In genomic region chr22:25623851-25624250, GRCh38 we compare ENCODE assay signal across 23 cellular contexts. TPM values are rescaled to one million over a fixed set of nuclear protein-coding genes. Genes with fewer than 3 reads are reported as not detected.
DNase-seq lines count a peak whose midpoint lies in the region; ATAC-seq and TF ChIP-seq lines count a peak whose summit lies in the region.
"Had no signal": no experiment of that assay in that cellular context is flagged by ENCODE, and none has a peak within 500 bp of the region (broad histone marks: within the 10 kb centered on the region; RNA-seq: fewer than 3 reads in every experiment).

No MANE protein-coding gene starts in this region.

- H3K9me3 Mint-ChIP-seq in activated CD4-positive, alpha-beta T cell treated with anti-CD3 and anti-CD28 coated beads, Interleukin-2, amount 10 ng/mL, durations not matched to agents 24 days and 14 days: no peaks in the 10 kb centered on the region
- H3K9me3 Mint-ChIP-seq in activated T-helper 17 cell treated with anti-CD3 and anti-CD28 coated beads, Interleukin-2, amount 50 U/mL, for 72 hours: no peaks in the 10 kb centered on the region
- H3K9me3 Mint-ChIP-seq in neural crest cell: no peaks in the 10 kb centered on the region
- H3K9me3 Mint-ChIP-seq: CD14-positive monocyte; CD8-positive, alpha-beta memory T cell had no signal

- peaks cover 43% of the 10 kb centered on the region for H3K4me1 Mint-ChIP-seq in activated CD4-positive, alpha-beta T cell treated with anti-CD3 and anti-CD28 coated beads, Interleukin-2, amount 10 ng/mL, durations not matched to agents 24 days and 14 days
- peaks cover 6% of the 10 kb centered on the region for H3K4me1 Mint-ChIP-seq in activated T-helper 17 cell treated with anti-CD3 and anti-CD28 coated beads, Interleukin-2, amount 50 U/mL, for 72 hours
- peaks cover 28% of the 10 kb centered on the region for H3K4me1 Mint-ChIP-seq in neural crest cell

- H3K4me3 ChIP-seq in KMS-11 (IDR thresholded peaks at IDR 0.05; ENCODE audit: insufficient read depth, low read depth, low read length) (no peak overlapping the region), uterus (no peak overlapping the region)

- H3K9ac ChIP-seq in KMS-11: no peak overlapping the region; the same call in 1 of the 2 replicates

- H4K20me1 ChIP-seq in KMS-11 (ENCODE audit: insufficient read depth): no peaks in the 10 kb centered on the region

- H3K27me3 ChIP-seq in KMS-11 (ENCODE audit: insufficient read depth, low read depth) (no peaks in the 10 kb centered on the region), uterus (no peaks in the 10 kb centered on the region)
- H3K27me3 ChIP-seq: BE2C had no signal

- peak overlapping the region; percentile 80 for H3K27ac Mint-ChIP-seq in activated CD4-positive, alpha-beta T cell treated with anti-CD3 and anti-CD28 coated beads, Interleukin-2, amount 10 ng/mL, durations not matched to agents 24 days and 14 days
- H3K27ac Mint-ChIP-seq in activated T-helper 17 cell treated with anti-CD3 and anti-CD28 coated beads, Interleukin-2, amount 50 U/mL, for 72 hours: peak overlapping the region; percentile 6
- peak overlapping the region; percentile 28 for H3K27ac Mint-ChIP-seq in neural crest cell (ENCODE audit: unreplicated experiment)
- H3K27ac Mint-ChIP-seq: CD8-positive, alpha-beta memory T cell had no signal

- H3K4me1 ChIP-seq in KMS-11 (ENCODE audit: low read depth, poor library complexity, severe bottlenecking) (peaks cover 33% of the 10 kb centered on the region), uterus (no peaks in the 10 kb centered on the region)

- no peak for TF ChIP-seq POLR2A in uterus (IDR thresholded peaks at IDR 0.05)

- TF ChIP-seq CTCF in KMS-11 (conservative IDR thresholded peaks at IDR 0.05; ENCODE audit: low read depth, low read length): no peak
- no peak for TF ChIP-seq CTCF in neural crest cell (conservative IDR thresholded peaks at IDR 0.05)
- no peak for TF ChIP-seq CTCF in uterus (IDR thresholded peaks at IDR 0.05)

- no peaks in the 10 kb centered on the region for H3K79me2 ChIP-seq in KMS-11 (ENCODE audit: insufficient read depth, low read depth)

- intact Hi-C loops in activated CD4-positive, alpha-beta T cell treated with anti-CD3 and anti-CD28 coated beads, Interleukin-2, amount 10 ng/mL, durations not matched to agents 24 days and 14 days (cut with micrococcal nuclease): loop anchor here (1.0 to 2.0 kb wide), 3 partner anchors 51 to 135 kb away; no protein-coding TSS in a partner anchor
- intact Hi-C loops in uterus (cut with DNase I; ENCODE audit: low total_unique reads): no loop called here

- DNase-seq in activated CD4-positive, alpha-beta T cell treated with anti-CD3 and anti-CD28 coated beads, Interleukin-2, amount 10 ng/mL, durations not matched to agents 24 days and 14 days: no peak
- no peak for DNase-seq in activated CD4-positive, alpha-beta T cell treated with anti-CD3 and anti-CD28 coated beads for 1 hour
- DNase-seq in neural crest cell (ENCODE audit: low read depth, low spot score): no peak
- DNase-seq in uterus: no peak
- no peak for DNase-seq in NCI-H1105 (lab: John Stamatoyannopoulos, UW)
- DNase-seq: 8988T; ACHN; BE2C; CD8-positive, alpha-beta memory T cell; DMS 273 treated with DMSO at 0.1 percent for 48 hours; DMS79 treated with DMSO at 0.1 percent for 48 hours; GF-D8; Kasumi-1; NCI-H1105 treated with DMSO at 0.1 percent for 48 hours; NCI-H2029 treated with DMSO at 0.1 percent for 48 hours; NCI-H446 treated with DMSO at 0.1 percent for 48 hours; NCI-H82; Right ventricle myocardium superior; RPMI8226 had no signal

- H2AFZ ChIP-seq in KMS-11 (ENCODE audit: low read depth): no peak overlapping the region

- no peak overlapping the region for H3K4me3 Mint-ChIP-seq in activated CD4-positive, alpha-beta T cell treated with anti-CD3 and anti-CD28 coated beads, Interleukin-2, amount 10 ng/mL, durations not matched to agents 24 days and 14 days
- peak overlapping the region; percentile 11 for H3K4me3 Mint-ChIP-seq in activated T-helper 17 cell treated with anti-CD3 and anti-CD28 coated beads, Interleukin-2, amount 50 U/mL, for 72 hours
- no peak overlapping the region for H3K4me3 Mint-ChIP-seq in neural crest cell
- H3K4me3 Mint-ChIP-seq: CD14-positive monocyte; CD8-positive, alpha-beta memory T cell had no signal

- peak overlapping the region; percentile 93 for H3K4me2 ChIP-seq in KMS-11

- peaks cover 22% of the 10 kb centered on the region for H3K36me3 Mint-ChIP-seq in activated CD4-positive, alpha-beta T cell treated with anti-CD3 and anti-CD28 coated beads, Interleukin-2, amount 10 ng/mL, durations not matched to agents 24 days and 14 days (ENCODE audit: low read depth)
- H3K36me3 Mint-ChIP-seq in activated T-helper 17 cell treated with anti-CD3 and anti-CD28 coated beads, Interleukin-2, amount 50 U/mL, for 72 hours (ENCODE audit: low read depth): no peaks in the 10 kb centered on the region
- peaks cover 4% of the 10 kb centered on the region for H3K36me3 Mint-ChIP-seq in neural crest cell (ENCODE audit: low read depth)

- H3K27ac ChIP-seq in KMS-11: peak overlapping the region; percentile 62; the same call in 1 of the 2 replicates
- no peak overlapping the region for H3K27ac ChIP-seq in uterus

- no peak for ATAC-seq in activated T-helper 17 cell treated with anti-CD3 and anti-CD28 coated beads, Interleukin-2, amount 50 U/mL, for 72 hours (replicated peaks)
- ATAC-seq in GM21825 (IDR thresholded peaks at IDR 0.05; ENCODE audit: unreplicated experiment): no peak

- no peaks in the 10 kb centered on the region for H3K9me3 ChIP-seq in uterus
- H3K9me3 ChIP-seq: BE2C had no signal

- H3K27me3 Mint-ChIP-seq in activated CD4-positive, alpha-beta T cell treated with anti-CD3 and anti-CD28 coated beads, Interleukin-2, amount 10 ng/mL, durations not matched to agents 24 days and 14 days: no peaks in the 10 kb centered on the region
- peaks cover 24% of the 10 kb centered on the region for H3K27me3 Mint-ChIP-seq in activated T-helper 17 cell treated with anti-CD3 and anti-CD28 coated beads, Interleukin-2, amount 50 U/mL, for 72 hours
- H3K27me3 Mint-ChIP-seq in neural crest cell (ENCODE audit: low read depth): no peaks in the 10 kb centered on the region

- H3K36me3 ChIP-seq in KMS-11 (ENCODE audit: insufficient read depth) (no peaks in the 10 kb centered on the region), uterus (no peaks in the 10 kb centered on the region)

RNA-seq across cellular contexts. Expression of gene GRK3, which starts 59.4 kb away (rescaled TPM):
- 30.1 and 31.4 TPM in 2 replicates for total RNA-seq in activated CD4-positive, alpha-beta T cell treated with anti-CD3 and anti-CD28 coated beads, Interleukin-2, amount 10 ng/mL, durations not matched to agents 24 days and 14 days
- total RNA-seq in activated T-helper 17 cell treated with anti-CD3 and anti-CD28 coated beads, Interleukin-2, amount 50 U/mL, for 72 hours: 10 to 100 TPM in 1 of 2 donors, 1 to 10 TPM in 1; 5.8 to 27.2 TPM
- total RNA-seq in neural crest cell (19.3 and 19.4 TPM in 2 replicates), uterus (10 to 100 TPM in 2 of 4 donors, 1 to 10 TPM in 2; 1.3 to 15.8 (median 8.9) TPM)

Comparison
In these comparisons a context has a peak if more than half of its experiments do, and no peak if none do; other contexts are left out.
1. H3K27ac Mint-ChIP-seq: peak in every context shown above with its lines; median percentile 80 in activated CD4-positive, alpha-beta T cell treated with anti-CD3 and anti-CD28 coated beads, Interleukin-2, amount 10 ng/mL, durations not matched to agents 24 days and 14 days; 28 in neural crest cell; 6 in activated T-helper 17 cell treated with anti-CD3 and anti-CD28 coated beads, Interleukin-2, amount 50 U/mL, for 72 hours.